ENCODE assay signal across 1 cellular context in the genomic region with DNA sequence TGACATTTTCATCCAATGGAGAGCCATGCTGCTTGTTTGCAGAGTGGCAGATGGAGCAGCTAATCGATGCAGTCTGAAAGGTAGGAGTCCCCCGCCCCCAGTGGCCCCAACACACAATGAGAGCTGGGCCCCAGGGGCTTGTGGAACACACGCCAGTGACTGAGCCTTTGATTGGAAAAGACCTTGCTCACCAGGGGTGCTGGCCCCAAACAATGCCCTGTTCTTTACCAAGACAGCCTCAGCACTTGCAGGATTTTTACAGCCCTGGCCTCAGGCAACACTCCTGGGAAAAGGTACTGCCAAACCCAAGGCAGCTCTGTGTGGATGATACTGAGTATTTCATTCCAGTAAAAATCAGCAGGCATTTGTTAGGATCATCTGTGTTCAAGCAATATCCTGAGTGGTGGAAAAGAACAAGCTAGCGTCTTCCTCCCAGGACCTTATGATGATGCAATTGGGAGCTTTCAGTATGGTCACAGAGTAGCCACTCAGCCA.
TF ChIP-seq lines count a peak whose summit lies in the region.

No MANE protein-coding gene starts in this region.

TF ChIP-seq in K562, 482 proteins besides CTCF, POLR2A, EP300 and RAD21 (continued from another document):
- TF ChIP-seq ATF3 (IDR thresholded peaks at IDR 0.05): peak; percentile 28; the same call in 1 of the 2 replicates
- no peak for TF ChIP-seq ATF3 (CRISPR knock-in tag; conservative IDR thresholded peaks at IDR 0.05)
